1 cellular context compared by ENCODE assay signal in genomic region chr3:115146418-115147328, GRCh38.
TF ChIP-seq lines count a peak whose summit lies in the region.

TSS of gene ZBTB20 (minus strand) at chr3:115147288.

TF ChIP-seq in GM12878, 131 proteins besides CTCF, POLR2A, EP300 and RAD21 (continued from another document):
- TF ChIP-seq CHD2 (IDR thresholded peaks at IDR 0.05; ENCODE audit: borderline replicate concordance, low read depth, low read length): peak; percentile 89
- no peak for TF ChIP-seq WRNIP1 (IDR thresholded peaks at IDR 0.05; ENCODE audit: borderline replicate concordance, low read depth, low read length)
- TF ChIP-seq NFYA (IDR thresholded peaks at IDR 0.05; ENCODE audit: borderline replicate concordance, low read depth, low read length): no peak
